ENCODE assay signal across 13 cellular contexts in the genomic region with DNA sequence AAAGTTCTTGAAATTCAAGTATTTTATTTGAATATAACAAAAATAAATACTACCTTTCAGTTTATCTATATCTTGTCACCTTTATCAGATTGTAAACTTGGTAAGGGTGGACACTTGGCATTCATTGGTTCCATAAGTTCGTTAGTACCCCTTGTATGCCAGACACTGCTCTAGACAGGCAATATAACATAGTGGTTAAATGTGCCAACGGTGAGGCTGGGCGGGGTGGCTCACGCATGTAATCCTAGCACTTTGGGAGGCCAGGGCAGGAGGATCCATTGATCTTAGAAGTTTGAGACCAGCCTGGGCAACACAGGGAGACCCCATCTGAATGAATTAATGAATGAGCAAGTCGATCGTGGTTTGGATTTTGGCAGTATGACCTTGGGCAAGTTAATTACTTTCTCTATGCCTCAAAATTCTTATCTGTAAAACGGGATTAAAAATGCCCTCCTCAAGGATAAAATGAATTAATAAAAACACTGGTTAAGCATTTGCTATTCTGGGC. TPM values are rescaled to one million over a fixed set of nuclear protein-coding genes. Genes with fewer than 3 reads are reported as not detected.
DNase-seq lines count a peak whose midpoint lies in the region; ATAC-seq, FAIRE-seq and TF ChIP-seq lines count a peak whose summit lies in the region.
"Had no signal": no experiment of that assay in that cellular context is flagged by ENCODE, and none has a peak within 500 bp of the region (broad histone marks: within the 10 kb centered on the region; RNA-seq: fewer than 3 reads in every experiment).

No MANE protein-coding gene starts in this region.

- H2BK20ac ChIP-seq in H9 (ENCODE audit: low read depth, low read length, poor library complexity, severe bottlenecking), result no peak overlapping the region

- H3K4me1 Mint-ChIP-seq in H9 (no peaks in the 10 kb centered on the region), astrocyte (ENCODE audit: low read depth, unreplicated experiment) (peaks cover 20% of the 10 kb centered on the region)
- H3K4me1 Mint-ChIP-seq in natural killer cell treated with Interleukin-12 subunit alpha and Interleukin-12 subunit beta and Interleukin-15 and Interleukin-18, amount 100 ng/mL, for 72 hours (ENCODE audit: low read depth in 2 of 2), result peaks cover 12 to 15% of the 10 kb centered on the region in 2 donors

- no peaks in the 10 kb centered on the region for H3K27me3 Mint-ChIP-seq in H9 (ENCODE audit: low read depth)
- no peaks in the 10 kb centered on the region for H3K27me3 Mint-ChIP-seq in astrocyte (ENCODE audit: low read depth, unreplicated experiment)
- no peaks in the 10 kb centered on the region for H3K27me3 Mint-ChIP-seq in natural killer cell treated with Interleukin-12 subunit alpha and Interleukin-12 subunit beta and Interleukin-15 and Interleukin-18, amount 100 ng/mL, for 72 hours

- ATAC-seq in natural killer cell treated with Interleukin-12 subunit alpha and Interleukin-12 subunit beta and Interleukin-15 and Interleukin-18, amount 100 ng/mL, for 72 hours, result no peak
- no peak for ATAC-seq in GM18502 (IDR thresholded peaks at IDR 0.05; ENCODE audit: poor library complexity, unreplicated experiment)

- no peak overlapping the region for H4K5ac ChIP-seq in H9 (ENCODE audit: insufficient read length, low read depth, low read length)

- H4K91ac ChIP-seq in H9 (ENCODE audit: insufficient read length, low read depth, low read length), result no peak overlapping the region

- H3K9ac ChIP-seq in H9 (ENCODE audit: extremely low read depth, insufficient read length, low read length) (no peak overlapping the region), astrocyte (ENCODE audit: low read length) (no peak overlapping the region)
- H3K9ac ChIP-seq: KMS-11 had no signal

- no peak overlapping the region for H3K4me3 ChIP-seq in astrocyte (ENCODE audit: insufficient read depth, low read depth, low read length)

- FAIRE-seq in astrocyte (lab: Jason Lieb, UNC), result no peak
- no peak for FAIRE-seq in GM12892 (lab: Jason Lieb, UNC)
- FAIRE-seq: kidney had no signal

- H3K4me2 ChIP-seq in H9 (ENCODE audit: insufficient read depth, insufficient read length, low read length) (no peak overlapping the region), astrocyte (ENCODE audit: low read length) (no peak overlapping the region)
- H3K4me2 ChIP-seq: KMS-11 had no signal

- TF ChIP-seq CTCF in 22Rv1 (IDR thresholded peaks at IDR 0.05), result no peak
- no peak for TF ChIP-seq CTCF in H9 (conservative IDR thresholded peaks at IDR 0.05)
- no peak for TF ChIP-seq CTCF in astrocyte (IDR thresholded peaks at IDR 0.05; ENCODE audit: insufficient read depth, low read depth, low read length)

- H2BK5ac ChIP-seq in H9 (ENCODE audit: insufficient read length, low read length), result no peak overlapping the region

- H3K27me3 ChIP-seq in H9 (ENCODE audit: insufficient read depth, low read length), result no peaks in the 10 kb centered on the region
- H3K27me3 ChIP-seq in astrocyte (ENCODE audit: insufficient read depth, low read length), result no peaks in the 10 kb centered on the region
- H3K27me3 ChIP-seq: BE2C had no signal

- H3K4me3 Mint-ChIP-seq in H9 (no peak overlapping the region), astrocyte (ENCODE audit: unreplicated experiment) (no peak overlapping the region)
- no peak overlapping the region for H3K4me3 Mint-ChIP-seq in natural killer cell treated with Interleukin-12 subunit alpha and Interleukin-12 subunit beta and Interleukin-15 and Interleukin-18, amount 100 ng/mL, for 72 hours

- H3K36me3 ChIP-seq in astrocyte (ENCODE audit: insufficient read depth, low read length), result peaks cover 25% of the 10 kb centered on the region

- H2BK15ac ChIP-seq in H9 (ENCODE audit: low read depth, low read length), result no peak overlapping the region

- no peak overlapping the region for H3K23ac ChIP-seq in H9 (ENCODE audit: insufficient read length, low read depth, low read length)

- no peak overlapping the region for H4K8ac ChIP-seq in H9 (replicated peaks; ENCODE audit: insufficient read length, low read depth, low read length)

- no peak overlapping the region for H2AK5ac ChIP-seq in H9 (ENCODE audit: insufficient read length, low read length)

- H3K18ac ChIP-seq in H9 (ENCODE audit: insufficient read length, low read depth, low read length), result no peak overlapping the region

- H3K27ac Mint-ChIP-seq in H9, result peak overlapping the region in 2 of 3 experiments; percentile 42 to 68; a peak in 2 of 7 replicates
- peak overlapping the region; percentile 20 for H3K27ac Mint-ChIP-seq in astrocyte (ENCODE audit: unreplicated experiment)
- H3K27ac Mint-ChIP-seq in natural killer cell treated with Interleukin-12 subunit alpha and Interleukin-12 subunit beta and Interleukin-15 and Interleukin-18, amount 100 ng/mL, for 72 hours, result peak overlapping the region; percentile 17 to 62

- H3K79me2 ChIP-seq in H9 (ENCODE audit: insufficient read depth, low read length) (no peaks in the 10 kb centered on the region), astrocyte (ENCODE audit: insufficient read depth, low read length) (peaks cover 72% of the 10 kb centered on the region)

- H3K9me3 ChIP-seq in H9 (ENCODE audit: control insufficient read depth, low read depth, low read length) (no peaks in the 10 kb centered on the region), astrocyte (ENCODE audit: insufficient read depth, low read depth, low read length) (no peaks in the 10 kb centered on the region)
- H3K9me3 ChIP-seq: BE2C had no signal

- no peak overlapping the region for H2AFZ ChIP-seq in H9 (ENCODE audit: low read length)
- H2AFZ ChIP-seq in astrocyte (ENCODE audit: low read depth, low read length), result no peak overlapping the region

- H3K36me3 Mint-ChIP-seq in H9 (ENCODE audit: insufficient read depth in 1 of 3, low read depth in 3 of 3) (peaks cover 3 to 26% (median 23%) of the 10 kb centered on the region in 3 experiments; a peak in 6 of 7 replicates), astrocyte (ENCODE audit: low read depth, unreplicated experiment) (peaks cover 3% of the 10 kb centered on the region)
- H3K36me3 Mint-ChIP-seq in natural killer cell treated with Interleukin-12 subunit alpha and Interleukin-12 subunit beta and Interleukin-15 and Interleukin-18, amount 100 ng/mL, for 72 hours, result peaks cover 4% of the 10 kb centered on the region

- H3T11ph ChIP-seq in H9 (ENCODE audit: low read length), result no peak overlapping the region

- H3K79me1 ChIP-seq in H9 (ENCODE audit: insufficient read depth, low read depth, low read length, poor library complexity, severe bottlenecking), result peaks cover 12% of the 10 kb centered on the region

- H3K23me2 ChIP-seq in H9 (ENCODE audit: insufficient read length, low read depth, low read length, poor library complexity, severe bottlenecking), result no peaks in the 10 kb centered on the region

- H3K14ac ChIP-seq in H9 (ENCODE audit: insufficient read depth, low read length), result no peak overlapping the region

- DNase-seq in H9 (no peak), astrocyte (ENCODE audit: low read depth) (no peak), iPS-NIHi7 (ENCODE audit: extremely low spot score) (no peak), GM12892 (ENCODE audit: insufficient read length) (no peak), amygdala (lab: John Stamatoyannopoulos, UW) (no peak)
- DNase-seq in natural killer cell treated with Interleukin-12 subunit alpha and Interleukin-12 subunit beta and Interleukin-15 and Interleukin-18, amount 100 ng/mL, for 72 hours (ENCODE audit: low spot score), result no peak
- DNase-seq: activated CD4-positive, alpha-beta T cell treated with anti-CD3 and anti-CD28 coated beads, Interleukin-2, amount 50 U/mL, for 1 hour; BE2C; kidney; NCI-H187 treated with DMSO at 0.1 percent for 48 hours had no signal

- H3K9me3 Mint-ChIP-seq in H9 (no peaks in the 10 kb centered on the region), astrocyte (ENCODE audit: unreplicated experiment) (no peaks in the 10 kb centered on the region)
- H3K9me3 Mint-ChIP-seq in natural killer cell treated with Interleukin-12 subunit alpha and Interleukin-12 subunit beta and Interleukin-15 and Interleukin-18, amount 100 ng/mL, for 72 hours, result no peaks in the 10 kb centered on the region

- H3K4me1 ChIP-seq in H9 (ENCODE audit: insufficient read depth, low read length) (no peaks in the 10 kb centered on the region), astrocyte (ENCODE audit: insufficient read depth, low read length) (no peaks in the 10 kb centered on the region)
- H3K4me1 ChIP-seq: BE2C had no signal

- TF ChIP-seq POLR2A in GM12892 (IDR thresholded peaks at IDR 0.05; ENCODE audit: low read depth, low read length), result no peak

- H3K56ac ChIP-seq in H9 (ENCODE audit: insufficient read length, low read depth, low read length), result no peak overlapping the region

- H2BK12ac ChIP-seq in H9 (ENCODE audit: insufficient read length, low read depth, low read length), result no peak overlapping the region

- WGBS in H9 (ENCODE audit: extremely low coverage, insufficient read length, low lambda C conversion rate), result no CpG with 5 or more reads among the region's 7 CpGs

- H2BK120ac ChIP-seq in H9 (ENCODE audit: low read depth, low read length, poor library complexity, severe bottlenecking), result no peak overlapping the region

- H3K27ac ChIP-seq in 22Rv1, result peak overlapping the region; percentile 45
- H3K27ac ChIP-seq in H9 (ENCODE audit: insufficient read length, low read depth, low read length), result no peak overlapping the region
- H3K27ac ChIP-seq in astrocyte (ENCODE audit: low read depth, low read length), result no peak overlapping the region
- H3K27ac ChIP-seq: KMS-11 had no signal

- no peak overlapping the region for H3K4ac ChIP-seq in H9 (ENCODE audit: low read depth, low read length)

- H4K20me1 ChIP-seq in H9 (ENCODE audit: control insufficient read depth, insufficient read depth, insufficient read length), result no peaks in the 10 kb centered on the region
- H4K20me1 ChIP-seq in astrocyte (ENCODE audit: insufficient read depth, low read length), result peaks cover 57% of the 10 kb centered on the region

RNA-seq across cellular contexts. Expression of a gene that starts 26.3 kb away (rescaled TPM):
- 16.9 and 18.3 TPM in 2 replicates for total RNA-seq in H9 (2021)
- total RNA-seq in astrocyte, result 13.6 and 16.3 TPM in 2 replicates
- 10 to 100 TPM; 12.6 to 18.6 TPM for total RNA-seq in natural killer cell treated with Interleukin-12 subunit alpha and Interleukin-12 subunit beta and Interleukin-15 and Interleukin-18, amount 100 ng/mL, for 72 hours
- 15.3 TPM for polyA plus RNA-seq in GM12892 (2012; ENCODE audit: missing spikeins)

RNA-seq across cellular contexts. Expression of a gene that starts 43.6 kb away (rescaled TPM):
- total RNA-seq in H9 (2021) (5.5 and 6.4 TPM in 2 replicates), astrocyte (57.3 and 63.0 TPM in 2 replicates)
- total RNA-seq in natural killer cell treated with Interleukin-12 subunit alpha and Interleukin-12 subunit beta and Interleukin-15 and Interleukin-18, amount 100 ng/mL, for 72 hours, result 1 to 10 TPM; 5.8 to 6.3 TPM
- 0.66 TPM for polyA plus RNA-seq in GM12892 (2012; ENCODE audit: missing spikeins)

RNA-seq across cellular contexts. Expression of a gene that starts 55.6 kb away (rescaled TPM):
- total RNA-seq in H9 (2021), result 184 and 186 TPM in 2 replicates
- total RNA-seq in astrocyte, result 109 and 110 TPM in 2 replicates
- total RNA-seq in natural killer cell treated with Interleukin-12 subunit alpha and Interleukin-12 subunit beta and Interleukin-15 and Interleukin-18, amount 100 ng/mL, for 72 hours, result 100 to 1,000 TPM; 118 to 131 TPM
- polyA plus RNA-seq in GM12892 (2012; ENCODE audit: missing spikeins), result 58.4 TPM
